8 cellular contexts compared by ENCODE assay signal in genomic region chr10:86966008-86966654, GRCh38.
DNase-seq lines count a peak whose midpoint lies in the region; ATAC-seq and TF ChIP-seq lines count a peak whose summit lies in the region.

No MANE protein-coding gene starts in this region.

- H3K27me3 Mint-ChIP-seq in activated naive CD4-positive, alpha-beta T cell treated with anti-CD3 and anti-CD28 coated beads, Interleukin-2, amount 10 ng/mL, durations not matched to agents 7 days and 5 days: peaks cover 46% of the 10 kb centered on the region

- peaks cover 35% of the 10 kb centered on the region for H3K4me1 Mint-ChIP-seq in activated naive CD4-positive, alpha-beta T cell treated with anti-CD3 and anti-CD28 coated beads, Interleukin-2, amount 10 ng/mL, durations not matched to agents 7 days and 5 days

- no peak overlapping the region for H3K4me3 Mint-ChIP-seq in activated naive CD4-positive, alpha-beta T cell treated with anti-CD3 and anti-CD28 coated beads, Interleukin-2, amount 10 ng/mL, durations not matched to agents 7 days and 5 days

- no peaks in the 10 kb centered on the region for H3K36me3 Mint-ChIP-seq in activated naive CD4-positive, alpha-beta T cell treated with anti-CD3 and anti-CD28 coated beads, Interleukin-2, amount 10 ng/mL, durations not matched to agents 7 days and 5 days

- H4K20me1 ChIP-seq in OCI-LY3 (ENCODE audit: insufficient read depth, low read length): no peaks in the 10 kb centered on the region

- peaks cover 30% of the 10 kb centered on the region for H3K36me3 ChIP-seq in OCI-LY3 (replicated peaks; ENCODE audit: low read depth, low read length)
- H3K36me3 ChIP-seq in tibial artery: peaks cover 0 to 6% (median 0%) of the 10 kb centered on the region in 3 donors

- no peak for DNase-seq in activated naive CD4-positive, alpha-beta T cell treated with anti-CD3 and anti-CD28 coated beads, Interleukin-2, amount 10 ng/mL, durations not matched to agents 7 days and 5 days
- DNase-seq in activated naive CD4-positive, alpha-beta T cell treated with Interleukin-2 at 50 U/mL for 16 hours: no peak
- DNase-seq in islet precursor cell: peak; percentile 26
- DNase-seq in tibial artery: no peak
- DNase-seq in NCI-H1417 (lab: John Stamatoyannopoulos, UW): no peak
- DNase-seq in NCI-H510A treated with DMSO at 0.1 percent for 48 hours (lab: John Stamatoyannopoulos, UW): no peak

- H3K9me3 ChIP-seq in OCI-LY3 (ENCODE audit: insufficient read depth, low read length): no peaks in the 10 kb centered on the region
- no peaks in the 10 kb centered on the region for H3K9me3 ChIP-seq in tibial artery

- H3K4me1 ChIP-seq in OCI-LY3 (ENCODE audit: low read length) (peaks cover 85% of the 10 kb centered on the region), tibial artery (peaks cover 0 to 57% (median 47%) of the 10 kb centered on the region in 4 donors)

- H3K4me2 ChIP-seq in OCI-LY3 (ENCODE audit: low read length): peak overlapping the region; percentile 85

- no peaks in the 10 kb centered on the region for H3K27me3 ChIP-seq in OCI-LY3 (ENCODE audit: low read depth, low read length)
- H3K27me3 ChIP-seq in tibial artery: no peaks in the 10 kb centered on the region

- no peaks in the 10 kb centered on the region for H3K9me3 Mint-ChIP-seq in activated naive CD4-positive, alpha-beta T cell treated with anti-CD3 and anti-CD28 coated beads, Interleukin-2, amount 10 ng/mL, durations not matched to agents 7 days and 5 days

- CTCF ChIA-PET in activated naive CD4-positive, alpha-beta T cell treated with anti-CD3 and anti-CD28 coated beads, Interleukin-2, amount 10 ng/mL, durations not matched to agents 7 days and 5 days (lab: Charles Lee): interaction anchor here (0.6 to 5.4 kb wide), 4 partner anchors 10 to 27 kb away, joined by 3 to 46 read pairs (median 9); no protein-coding TSS in a partner anchor

- H3K27ac ChIP-seq in OCI-LY3 (ENCODE audit: low read length): peak overlapping the region; percentile 100
- peak overlapping the region; percentile 99 to 100 for H3K27ac ChIP-seq in tibial artery

- ATAC-seq in HG03442 (IDR thresholded peaks at IDR 0.05; ENCODE audit: unreplicated experiment): no peak

- H3K9ac ChIP-seq in OCI-LY3 (ENCODE audit: low read length): peak overlapping the region; percentile 100

- no peak for TF ChIP-seq CTCF in OCI-LY3 (IDR thresholded peaks at IDR 0.05; ENCODE audit: low read depth, low read length)
- TF ChIP-seq CTCF in tibial artery (IDR thresholded peaks at IDR 0.05): no peak

- intact Hi-C loops in tibial artery (cut with DNase I; ENCODE audit: low total_unique reads): loop anchor here (10.0 kb wide), 1 partner anchor 129 kb away; the partner anchor contains the start of genes GLUD1 and SHLD2

- H2AFZ ChIP-seq in OCI-LY3 (ENCODE audit: low read depth, low read length): no peak overlapping the region

- H3K4me3 ChIP-seq in OCI-LY3 (ENCODE audit: low read length) (peak overlapping the region; percentile 98), tibial artery (peak overlapping the region; percentile 14)

- peaks cover 74% of the 10 kb centered on the region for H3K79me2 ChIP-seq in OCI-LY3 (ENCODE audit: low read length)

- peak overlapping the region; percentile 73 for H3K27ac Mint-ChIP-seq in activated naive CD4-positive, alpha-beta T cell treated with anti-CD3 and anti-CD28 coated beads, Interleukin-2, amount 10 ng/mL, durations not matched to agents 7 days and 5 days
